23 cellular contexts compared by ENCODE assay signal in the genomic region with DNA sequence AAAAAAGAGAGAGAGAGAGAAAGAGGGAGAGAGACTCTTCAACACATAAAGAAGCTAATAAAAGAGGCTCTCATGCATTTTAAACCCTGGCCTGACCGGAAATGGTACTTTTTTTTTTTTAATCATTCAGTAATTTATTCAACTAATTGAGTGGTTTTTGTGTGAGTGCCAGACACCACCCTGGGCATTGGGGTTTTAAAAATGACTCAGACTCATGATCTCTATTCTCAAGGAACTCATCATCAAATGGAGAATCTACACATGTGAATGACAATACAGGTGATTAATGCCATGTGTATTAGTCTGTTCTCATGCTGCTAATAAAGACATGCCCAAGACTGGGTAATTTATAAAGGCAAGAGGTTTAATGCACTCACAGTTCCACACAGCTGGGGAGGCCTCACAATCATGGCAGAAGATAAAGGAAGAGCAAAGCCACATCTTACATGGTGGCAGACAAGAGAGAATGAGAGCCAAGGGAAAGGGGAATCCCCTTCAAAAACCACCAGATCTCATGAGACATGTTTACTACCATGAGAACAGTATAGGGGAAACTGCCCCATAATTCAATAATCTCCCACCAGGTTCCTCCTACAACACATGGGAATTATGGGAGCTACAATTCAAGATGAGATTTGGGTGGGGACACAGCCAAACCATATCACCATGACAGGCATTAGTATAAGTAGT.
"Had no signal": no experiment of that assay in that cellular context is flagged by ENCODE, and none has a peak within 500 bp of the region (broad histone marks: within the 10 kb centered on the region; RNA-seq: fewer than 3 reads in every experiment).

No MANE protein-coding gene starts in this region.

- H3K4me3 ChIP-seq: K562, Peyer's patch, SJCRH30 had no signal

- H3K4me3 Mint-ChIP-seq: activated CD8-positive, alpha-beta T cell treated with anti-CD3 and anti-CD28 coated beads for 36 hours; activated naive CD4-positive, alpha-beta T cell treated with anti-CD3 and anti-CD28 coated beads, Interleukin-2, amount 10 ng/mL, durations not matched to agents 7 days and 5 days; activated naive CD8-positive, alpha-beta T cell treated with anti-CD3 and anti-CD28 coated beads for 36 hours; activated T-cell treated with anti-CD3 and anti-CD28 coated beads, Interleukin-2, amount 50 U/mL, for 72 hours had no signal

- H3K27ac ChIP-seq: brain microvascular endothelial cell, Peyer's patch, RWPE1, SJCRH30, VCaP had no signal

- H3K9me3 ChIP-seq: Peyer's patch, SJCRH30, SK-N-SH had no signal

- H3K36me3 ChIP-seq: brain microvascular endothelial cell, Peyer's patch, SJCRH30 had no signal

- H3K36me3 Mint-ChIP-seq: activated naive CD4-positive, alpha-beta T cell treated with anti-CD3 and anti-CD28 coated beads, Interleukin-2, amount 10 ng/mL, durations not matched to agents 7 days and 5 days; activated naive CD8-positive, alpha-beta T cell treated with anti-CD3 and anti-CD28 coated beads for 36 hours had no signal

- H3K27me3 Mint-ChIP-seq: activated CD8-positive, alpha-beta T cell treated with anti-CD3 and anti-CD28 coated beads for 36 hours; activated naive CD4-positive, alpha-beta T cell treated with anti-CD3 and anti-CD28 coated beads, Interleukin-2, amount 10 ng/mL, durations not matched to agents 7 days and 5 days had no signal

- H3K27ac Mint-ChIP-seq: activated CD8-positive, alpha-beta T cell treated with anti-CD3 and anti-CD28 coated beads for 36 hours; activated naive CD4-positive, alpha-beta T cell treated with anti-CD3 and anti-CD28 coated beads, Interleukin-2, amount 10 ng/mL, durations not matched to agents 7 days and 5 days; activated naive CD8-positive, alpha-beta T cell treated with anti-CD3 and anti-CD28 coated beads for 36 hours; activated T-cell treated with anti-CD3 and anti-CD28 coated beads, Interleukin-2, amount 50 U/mL, for 72 hours; activated T-helper 2 cell treated with anti-CD3 and anti-CD28 coated beads, Interferon-gamma antibody, Interleukin-2, Interleukin-4, amounts not matched to agents 10 μg/mL and 5 μg/mL and 100 μg/mL, durations not matched to agents 14 hours and 24 hours and 36 hours had no signal

- DNase-seq: activated CD4-positive, alpha-beta T cell treated with anti-CD3 and anti-CD28 coated beads for 4 hours; activated CD4-positive, CD25-positive, alpha-beta regulatory T cell; activated CD8-positive, alpha-beta memory T cell treated with anti-CD3 and anti-CD28 coated beads, Interleukin-2, amount 50 U/mL, for 4 hours; activated CD8-positive, alpha-beta T cell treated with anti-CD3 and anti-CD28 coated beads for 36 hours; activated gamma-delta T cell treated with Interleukin-2 at 50 U/mL for 16 hours; activated naive CD4-positive, alpha-beta T cell treated with anti-CD3 and anti-CD28 coated beads, Interleukin-2, amount 10 ng/mL, durations not matched to agents 7 days and 5 days; activated naive CD8-positive, alpha-beta T cell treated with anti-CD3 and anti-CD28 coated beads for 36 hours; activated T-cell treated with anti-CD3 and anti-CD28 coated beads, Interleukin-2, amount 50 U/mL, for 72 hours; brain microvascular endothelial cell; Karpas-422; NCI-H1092 treated with DMSO at 0.1 percent for 48 hours; NCI-H1436; NCI-H2029 treated with DMSO at 0.1 percent for 48 hours; NCI-H510A treated with DMSO at 0.1 percent for 48 hours; Peyer's patch; Right ventricle myocardium superior; SJCRH30; SK-N-SH; T-helper 1 cell had no signal

- H3K27me3 ChIP-seq: brain microvascular endothelial cell, Peyer's patch, SJCRH30 had no signal

- H3K4me1 Mint-ChIP-seq: activated naive CD4-positive, alpha-beta T cell treated with anti-CD3 and anti-CD28 coated beads, Interleukin-2, amount 10 ng/mL, durations not matched to agents 7 days and 5 days had no signal

- H3K4me1 ChIP-seq: Peyer's patch, SJCRH30 had no signal

- ATAC-seq: activated CD8-positive, alpha-beta T cell treated with anti-CD3 and anti-CD28 coated beads for 36 hours; activated T-cell treated with anti-CD3 and anti-CD28 coated beads, Interleukin-2, amount 50 U/mL, for 72 hours; K562 had no signal
